ENCODE assay signal across 12 cellular contexts in the genomic region with DNA sequence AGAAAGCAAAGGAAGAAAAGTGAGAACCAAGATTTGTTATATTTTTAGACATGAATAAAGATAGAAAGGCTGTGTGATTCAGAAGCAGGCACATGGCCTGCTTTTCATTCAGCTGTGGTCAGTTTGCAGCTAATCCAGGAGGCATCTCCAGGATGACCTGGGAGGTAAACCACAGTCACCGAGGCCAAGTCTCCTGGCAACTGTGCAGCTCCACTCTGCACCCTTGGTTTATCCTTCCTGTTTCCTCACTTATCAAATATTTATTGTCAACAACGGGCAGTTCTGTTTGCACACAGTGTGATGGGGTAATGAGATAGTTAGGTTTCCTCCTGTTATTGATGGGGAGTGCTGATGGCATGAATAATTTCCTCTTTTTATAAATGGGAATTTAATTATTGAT.
DNase-seq lines count a peak whose midpoint lies in the region; ATAC-seq and FAIRE-seq lines count a peak whose summit lies in the region.
"Had no signal": no experiment of that assay in that cellular context is flagged by ENCODE, and none has a peak within 500 bp of the region (broad histone marks: within the 10 kb centered on the region; RNA-seq: fewer than 3 reads in every experiment).

No MANE protein-coding gene starts in this region.

- ATAC-seq in HG03469 (IDR thresholded peaks at IDR 0.05; ENCODE audit: unreplicated experiment) (no peak), GM18520 (IDR thresholded peaks at IDR 0.05; ENCODE audit: unreplicated experiment) (no peak)
- ATAC-seq: activated naive CD4-positive, alpha-beta T cell treated with anti-CD3 and anti-CD28 coated beads, Interleukin-2, amount 50 U/mL, for 72 hours had no signal

- FAIRE-seq in RCC 7860 (lab: Jason Lieb, UNC): peak; percentile 94

- DNase-seq in NCI-H146 (lab: John Stamatoyannopoulos, UW) (peak; percentile 25), NCI-H146 treated with DMSO at 0.1 percent for 48 hours (lab: John Stamatoyannopoulos, UW; ENCODE audit: unreplicated experiment) (no peak), RCC 7860 (ENCODE audit: low spot score) (peak; percentile 77), fibroblast of peridontal ligament (ENCODE audit: extremely low read depth) (peak; percentile 28), SKM-1 (lab: John Stamatoyannopoulos, UW; ENCODE audit: unreplicated experiment) (no peak), HuH-7 (ENCODE audit: low spot score) (no peak)
- DNase-seq: activated CD4-positive, alpha-beta T cell treated with anti-CD3 and anti-CD28 coated beads, Interleukin-2, amount 10 ng/mL, durations not matched to agents 24 days and 14 days; endodermal cell; NCI-H2081 treated with DMSO at 0.1 percent for 48 hours had no signal

Comparison
In these comparisons a context has a peak if more than half of its experiments do, and no peak if none do; other contexts are left out.
1. DNase-seq: peak in NCI-H146 (single experiment), RCC 7860 (single experiment) and fibroblast of peridontal ligament (single experiment); none in NCI-H146 treated with DMSO at 0.1 percent for 48 hours (single experiment), SKM-1 (single experiment) and HuH-7 (single experiment).